1 cellular context compared by ENCODE assay signal in the genomic region with DNA sequence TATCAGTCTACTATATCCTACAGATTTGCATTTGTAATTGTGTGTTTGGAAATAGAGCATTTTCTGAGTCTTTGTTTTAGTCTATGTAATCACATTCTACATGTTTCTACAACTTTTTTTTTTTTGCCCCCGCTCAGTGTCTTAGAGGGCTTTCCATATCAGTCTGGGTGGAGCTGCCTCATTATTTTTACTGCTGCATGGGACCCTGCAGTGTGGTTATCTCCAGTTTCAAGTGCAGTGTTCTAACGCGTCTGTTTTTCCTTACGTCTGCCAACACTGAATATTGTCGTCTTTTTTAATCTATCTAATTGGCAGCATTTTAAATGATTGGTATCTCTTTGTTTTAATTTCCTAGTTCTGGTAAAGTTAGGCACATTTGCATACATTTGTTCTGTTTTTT.
TF ChIP-seq lines count a peak whose summit lies in the region.

No MANE protein-coding gene starts in this region.

TF ChIP-seq in K562, 482 proteins besides CTCF, POLR2A, EP300 and RAD21:
- no peak for TF ChIP-seq FOXJ2 (tag; IDR thresholded peaks at IDR 0.05)
- no peak for TF ChIP-seq ZNF780A (CRISPR knock-in tag; IDR thresholded peaks at IDR 0.05)
- peak; percentile 30 for TF ChIP-seq ZNF316 (IDR thresholded peaks at IDR 0.05)
- peak in 1 of 2 experiments; percentile 30; a peak in 1 of 4 replicates for TF ChIP-seq HDAC1 (IDR thresholded peaks at IDR 0.05)
- no peak for TF ChIP-seq SP1 (CRISPR knock-in tag; IDR thresholded peaks at IDR 0.05)
- TF ChIP-seq SMARCC2 (IDR thresholded peaks at IDR 0.05; ENCODE audit: low read depth): 0 out of 2 replicates have a peak, but pooled peaks have one; percentile 55
- TF ChIP-seq, protein P1, sequence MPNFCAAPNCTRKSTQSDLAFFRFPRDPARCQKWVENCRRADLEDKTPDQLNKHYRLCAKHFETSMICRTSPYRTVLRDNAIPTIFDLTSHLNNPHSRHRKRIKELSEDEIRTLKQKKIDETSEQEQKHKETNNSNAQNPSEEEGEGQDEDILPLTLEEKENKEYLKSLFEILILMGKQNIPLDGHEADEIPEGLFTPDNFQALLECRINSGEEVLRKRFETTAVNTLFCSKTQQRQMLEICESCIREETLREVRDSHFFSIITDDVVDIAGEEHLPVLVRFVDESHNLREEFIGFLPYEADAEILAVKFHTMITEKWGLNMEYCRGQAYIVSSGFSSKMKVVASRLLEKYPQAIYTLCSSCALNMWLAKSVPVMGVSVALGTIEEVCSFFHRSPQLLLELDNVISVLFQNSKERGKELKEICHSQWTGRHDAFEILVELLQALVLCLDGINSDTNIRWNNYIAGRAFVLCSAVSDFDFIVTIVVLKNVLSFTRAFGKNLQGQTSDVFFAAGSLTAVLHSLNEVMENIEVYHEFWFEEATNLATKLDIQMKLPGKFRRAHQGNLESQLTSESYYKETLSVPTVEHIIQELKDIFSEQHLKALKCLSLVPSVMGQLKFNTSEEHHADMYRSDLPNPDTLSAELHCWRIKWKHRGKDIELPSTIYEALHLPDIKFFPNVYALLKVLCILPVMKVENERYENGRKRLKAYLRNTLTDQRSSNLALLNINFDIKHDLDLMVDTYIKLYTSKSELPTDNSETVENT (CRISPR knock-in tag; IDR thresholded peaks at IDR 0.05): no peak
- TF ChIP-seq LEF1 (IDR thresholded peaks at IDR 0.05): no peak
- 0 out of 2 replicates have a peak, but pooled peaks have one; percentile 9 for TF ChIP-seq TAL1 (IDR thresholded peaks at IDR 0.05)
- TF ChIP-seq, protein P2, sequence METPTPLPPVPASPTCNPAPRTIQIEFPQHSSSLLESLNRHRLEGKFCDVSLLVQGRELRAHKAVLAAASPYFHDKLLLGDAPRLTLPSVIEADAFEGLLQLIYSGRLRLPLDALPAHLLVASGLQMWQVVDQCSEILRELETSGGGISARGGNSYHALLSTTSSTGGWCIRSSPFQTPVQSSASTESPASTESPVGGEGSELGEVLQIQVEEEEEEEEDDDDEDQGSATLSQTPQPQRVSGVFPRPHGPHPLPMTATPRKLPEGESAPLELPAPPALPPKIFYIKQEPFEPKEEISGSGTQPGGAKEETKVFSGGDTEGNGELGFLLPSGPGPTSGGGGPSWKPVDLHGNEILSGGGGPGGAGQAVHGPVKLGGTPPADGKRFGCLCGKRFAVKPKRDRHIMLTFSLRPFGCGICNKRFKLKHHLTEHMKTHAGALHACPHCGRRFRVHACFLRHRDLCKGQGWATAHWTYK (CRISPR knock-in tag; IDR thresholded peaks at IDR 0.05): no peak
- peak; percentile 36; the same call in 1 of the 2 replicates for TF ChIP-seq ARID1B (IDR thresholded peaks at IDR 0.05)
- no peak for TF ChIP-seq U2AF2 (optimal IDR thresholded peaks at IDR 0.05; ENCODE audit: low read depth, low read length)
- TF ChIP-seq DPF2 (IDR thresholded peaks at IDR 0.05): peak; percentile 59; the same call in 1 of the 2 replicates
- TF ChIP-seq L3MBTL2 (IDR thresholded peaks at IDR 0.05): no peak
- TF ChIP-seq SMARCA5 (IDR thresholded peaks at IDR 0.05): 0 out of 2 replicates have a peak, but pooled peaks have one; percentile 41
- TF ChIP-seq SMARCA4 (IDR thresholded peaks at IDR 0.05): peak; percentile 52
- no peak for TF ChIP-seq FOXA1 (IDR thresholded peaks at IDR 0.05; ENCODE audit: borderline replicate concordance)
- 0 out of 2 replicates have a peak, but pooled peaks have one; percentile 37 for TF ChIP-seq SMARCE1 (IDR thresholded peaks at IDR 0.05)
- 0 out of 2 replicates have a peak, but pooled peaks have one; percentile 45 for TF ChIP-seq ZNF384 (IDR thresholded peaks at IDR 0.05; ENCODE audit: low read depth, low read length)
- 0 out of 2 replicates have a peak, but pooled peaks have one; percentile 35 for TF ChIP-seq ADNP (tag; IDR thresholded peaks at IDR 0.05)
